In the genomic region with DNA sequence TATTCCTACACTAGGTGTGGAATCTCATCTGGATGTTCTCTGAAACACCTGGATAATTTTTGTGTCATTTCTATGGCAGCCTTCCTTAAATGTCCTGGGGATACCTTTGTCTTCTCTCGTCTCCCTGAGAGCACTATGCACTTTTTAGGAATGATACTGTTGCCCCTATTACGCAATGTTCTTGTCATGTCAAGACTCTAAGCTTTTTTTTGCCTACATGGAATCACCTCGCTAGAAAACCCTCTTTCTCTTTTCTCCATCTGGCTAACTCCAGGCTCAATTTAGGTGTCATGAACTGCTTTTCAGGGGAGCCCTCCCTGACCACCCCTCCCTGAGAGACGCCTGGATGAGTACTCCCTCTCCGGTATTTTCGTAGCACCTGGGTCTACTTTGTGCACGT, we compare ENCODE assay signal across 33 cellular contexts.
"Had no signal": no experiment of that assay in that cellular context is flagged by ENCODE, and none has a peak within 500 bp of the region (broad histone marks: within the 10 kb centered on the region; RNA-seq: fewer than 3 reads in every experiment).

No MANE protein-coding gene starts in this region.

- H3K36me3 ChIP-seq: ascending aorta, breast epithelium, cardiac muscle cell, colonic mucosa, heart left ventricle had no signal

- H3K4me1 ChIP-seq: ascending aorta, colonic mucosa, heart left ventricle had no signal

- H3K27ac ChIP-seq: ascending aorta, breast epithelium, cardiac muscle cell, colonic mucosa, epithelial cell of prostate, heart left ventricle, VCaP had no signal

- ATAC-seq: activated naive CD4-positive, alpha-beta T cell treated with anti-CD3 and anti-CD28 coated beads, Interleukin-2, amount 50 U/mL, for 72 hours; activated T-cell treated with anti-CD3 and anti-CD28 coated beads, Interleukin-2, amount 50 U/mL, for 72 hours; heart left ventricle; T-helper 17 cell; WTC11 had no signal

- H3K4me3 ChIP-seq: ascending aorta, breast epithelium, cardiac muscle cell, colonic mucosa, heart left ventricle had no signal

- DNase-seq: activated CD4-positive, alpha-beta memory T cell treated with anti-CD3 and anti-CD28 coated beads, Interleukin-2, amount 10 ng/mL, durations not matched to agents 7 days and 5 days; activated CD4-positive, alpha-beta T cell treated with anti-CD3 and anti-CD28 coated beads for 1 hour; activated CD4-positive, alpha-beta T cell treated with anti-CD3 and anti-CD28 coated beads for 4 hours; activated CD4-positive, alpha-beta T cell treated with anti-CD3 and anti-CD28 coated beads, Interleukin-2, amount 10 ng/mL, durations not matched to agents 7 days and 5 days; activated CD4-positive, alpha-beta T cell treated with anti-CD3 and anti-CD28 coated beads, Interleukin-2, amount 50 U/mL, for 4 hours; activated CD8-positive, alpha-beta memory T cell treated with anti-CD3 and anti-CD28 coated beads, Interleukin-2, amount 50 U/mL, for 48 hours; activated gamma-delta T cell; activated naive CD4-positive, alpha-beta T cell; activated naive CD4-positive, alpha-beta T cell treated with anti-CD3 and anti-CD28 coated beads, Interleukin-2, amount 10 ng/mL, durations not matched to agents 7 days and 5 days; activated naive CD8-positive, alpha-beta T cell treated with anti-CD3 and anti-CD28 coated beads, Interleukin-2, amount 10 ng/mL, durations not matched to agents 7 days and 5 days; activated T-cell treated with anti-CD3 and anti-CD28 coated beads for 4 hours; activated T-cell treated with anti-CD3 and anti-CD28 coated beads, Interleukin-2, amount 50 U/mL, for 24 hours; activated T-cell treated with anti-CD3 and anti-CD28 coated beads, Interleukin-2, amount 50 U/mL, for 72 hours; central memory CD4-positive, alpha-beta T cell; cerebellar nuclear complex; colonic mucosa; effector CD8-positive, alpha-beta T cell; foreskin fibroblast; glutamatergic neuron; heart left ventricle; T-helper 1 cell; T-helper 17 cell; T1000 had no signal

- H3K9me3 ChIP-seq: ascending aorta, breast epithelium, colonic mucosa, heart left ventricle had no signal

- H3K27me3 ChIP-seq: ascending aorta, breast epithelium, colonic mucosa, heart left ventricle had no signal

- FAIRE-seq: endometrium, endothelial cell of umbilical vein, frontal cortex had no signal
